Comparison of ENCODE assay signal across 1 cellular context in the genomic region with DNA sequence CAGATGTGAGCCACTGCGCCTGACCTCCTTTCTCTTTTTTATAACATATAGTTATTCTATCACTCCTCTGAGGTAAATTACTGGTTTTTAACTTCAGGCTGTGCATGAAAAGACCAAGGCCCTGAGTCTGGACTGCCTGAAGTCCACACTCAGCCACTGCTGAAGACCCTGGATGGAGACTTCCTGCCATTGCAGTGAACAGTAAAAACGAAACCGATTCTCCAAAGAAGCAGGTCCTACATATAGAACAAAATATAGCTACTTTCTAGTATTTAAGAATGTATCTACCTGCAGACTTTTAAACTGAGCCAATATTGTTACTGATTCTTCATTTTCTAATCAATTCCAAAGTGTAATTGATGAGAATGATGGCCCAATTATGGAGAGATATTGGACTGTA.
TF ChIP-seq lines count a peak whose summit lies in the region.

No MANE protein-coding gene starts in this region.

TF ChIP-seq in GM12878, 131 proteins besides CTCF, POLR2A, EP300 and RAD21 (continued from another document):
- TF ChIP-seq, protein P1, sequence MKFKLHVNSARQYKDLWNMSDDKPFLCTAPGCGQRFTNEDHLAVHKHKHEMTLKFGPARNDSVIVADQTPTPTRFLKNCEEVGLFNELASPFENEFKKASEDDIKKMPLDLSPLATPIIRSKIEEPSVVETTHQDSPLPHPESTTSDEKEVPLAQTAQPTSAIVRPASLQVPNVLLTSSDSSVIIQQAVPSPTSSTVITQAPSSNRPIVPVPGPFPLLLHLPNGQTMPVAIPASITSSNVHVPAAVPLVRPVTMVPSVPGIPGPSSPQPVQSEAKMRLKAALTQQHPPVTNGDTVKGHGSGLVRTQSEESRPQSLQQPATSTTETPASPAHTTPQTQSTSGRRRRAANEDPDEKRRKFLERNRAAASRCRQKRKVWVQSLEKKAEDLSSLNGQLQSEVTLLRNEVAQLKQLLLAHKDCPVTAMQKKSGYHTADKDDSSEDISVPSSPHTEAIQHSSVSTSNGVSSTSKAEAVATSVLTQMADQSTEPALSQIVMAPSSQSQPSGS (IDR thresholded peaks at IDR 0.05; ENCODE audit: low read length) = no peak
- TF ChIP-seq NR2C2 (IDR thresholded peaks at IDR 0.05; ENCODE audit: borderline replicate concordance, control insufficient read depth, insufficient read length, low read depth) = no peak
- TF ChIP-seq, protein P2, sequence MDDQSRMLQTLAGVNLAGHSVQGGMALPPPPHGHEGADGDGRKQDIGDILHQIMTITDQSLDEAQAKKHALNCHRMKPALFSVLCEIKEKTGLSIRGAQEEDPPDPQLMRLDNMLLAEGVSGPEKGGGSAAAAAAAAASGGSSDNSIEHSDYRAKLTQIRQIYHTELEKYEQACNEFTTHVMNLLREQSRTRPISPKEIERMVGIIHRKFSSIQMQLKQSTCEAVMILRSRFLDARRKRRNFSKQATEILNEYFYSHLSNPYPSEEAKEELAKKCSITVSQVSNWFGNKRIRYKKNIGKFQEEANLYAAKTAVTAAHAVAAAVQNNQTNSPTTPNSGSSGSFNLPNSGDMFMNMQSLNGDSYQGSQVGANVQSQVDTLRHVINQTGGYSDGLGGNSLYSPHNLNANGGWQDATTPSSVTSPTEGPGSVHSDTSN (IDR thresholded peaks at IDR 0.05; ENCODE audit: insufficient replicate concordance, low read depth, low read length) = no peak
- TF ChIP-seq, protein P3, sequence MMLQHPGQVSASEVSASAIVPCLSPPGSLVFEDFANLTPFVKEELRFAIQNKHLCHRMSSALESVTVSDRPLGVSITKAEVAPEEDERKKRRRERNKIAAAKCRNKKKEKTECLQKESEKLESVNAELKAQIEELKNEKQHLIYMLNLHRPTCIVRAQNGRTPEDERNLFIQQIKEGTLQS (IDR thresholded peaks at IDR 0.05; ENCODE audit: borderline replicate concordance, extremely low read depth, low read depth, low read length) = no peak
